22 cellular contexts compared by ENCODE assay signal in genomic region chr6:3328796-3329195, GRCh38.
DNase-seq lines count a peak whose midpoint lies in the region; ATAC-seq and TF ChIP-seq lines count a peak whose summit lies in the region.
"Had no signal": no experiment of that assay in that cellular context is flagged by ENCODE, and none has a peak within 500 bp of the region (broad histone marks: within the 10 kb centered on the region; RNA-seq: fewer than 3 reads in every experiment).

No MANE protein-coding gene starts in this region.

- no peak overlapping the region for H3K4me3 ChIP-seq in body of pancreas
- H3K4me3 ChIP-seq in neuronal stem cell (ENCODE audit: low read length in 2 of 2), result no peak overlapping the region
- no peak overlapping the region for H3K4me3 ChIP-seq in thyroid gland (replicated peaks in 1 of 3)
- H3K4me3 ChIP-seq in breast epithelium, result no peak overlapping the region
- H3K4me3 ChIP-seq: ascending aorta, coronary artery, lower lobe of right lung, SJCRH30, upper lobe of left lung had no signal

- H3K9ac ChIP-seq in neuronal stem cell (ENCODE audit: low read depth, low read length, poor library complexity), result no peak overlapping the region

- peak overlapping the region; percentile 16 for H2AK5ac ChIP-seq in neuronal stem cell (ENCODE audit: low read depth, low read length)

- H2BK12ac ChIP-seq in neuronal stem cell (ENCODE audit: low read length), result no peak overlapping the region

- H2BK15ac ChIP-seq in neuronal stem cell (ENCODE audit: low read length), result no peak overlapping the region

- H3K14ac ChIP-seq in neuronal stem cell (ENCODE audit: low read length), result no peak overlapping the region

- H3K9me3 ChIP-seq in body of pancreas, result no peaks in the 10 kb centered on the region
- H3K9me3 ChIP-seq in neuronal stem cell (replicated peaks in 1 of 2; ENCODE audit: control insufficient read depth in 2 of 2, insufficient read depth in 1 of 2, low read depth in 1 of 2, low read length in 2 of 2), result no peaks in the 10 kb centered on the region
- no peaks in the 10 kb centered on the region for H3K9me3 ChIP-seq in thyroid gland
- H3K9me3 ChIP-seq in breast epithelium, result no peaks in the 10 kb centered on the region
- H3K9me3 ChIP-seq: ascending aorta, lower lobe of right lung, neutrophil, SJCRH30, upper lobe of left lung had no signal

- peak overlapping the region; percentile 61 for H3K18ac ChIP-seq in neuronal stem cell (ENCODE audit: low read length)

- no peak overlapping the region for H2BK120ac ChIP-seq in neuronal stem cell (ENCODE audit: low read depth, low read length)

- peak overlapping the region in 3 of 4 donors; percentile 86 to 95 (median 89) for H3K27ac ChIP-seq in body of pancreas
- H3K27ac ChIP-seq in neuronal stem cell (replicated peaks; ENCODE audit: low read length), result no peak overlapping the region
- H3K27ac ChIP-seq in thyroid gland, result no peak overlapping the region
- H3K27ac ChIP-seq in breast epithelium, result peak overlapping the region in 1 of 2 donors; percentile 60
- H3K27ac ChIP-seq: ascending aorta, coronary artery, lower lobe of right lung, neutrophil, SJCRH30, upper lobe of left lung had no signal

- no peak overlapping the region for H3K23ac ChIP-seq in neuronal stem cell (ENCODE audit: low read depth, low read length, poor library complexity)

- in situ Hi-C loops in GM13976 (cut with MboI; ENCODE audit: low sequenced_read_pairs, unreplicated experiment), result no loop called here

- H3K27me3 ChIP-seq in body of pancreas, result no peaks in the 10 kb centered on the region
- no peaks in the 10 kb centered on the region for H3K27me3 ChIP-seq in neuronal stem cell (ENCODE audit: control insufficient read depth in 3 of 3, insufficient read depth in 3 of 3, low read depth in 1 of 3, low read length in 3 of 3)
- no peaks in the 10 kb centered on the region for H3K27me3 ChIP-seq in thyroid gland
- no peaks in the 10 kb centered on the region for H3K27me3 ChIP-seq in breast epithelium
- H3K27me3 ChIP-seq: ascending aorta, SJCRH30, upper lobe of left lung had no signal

- DNase-seq in body of pancreas (peak in 3 of 4 donors; percentile 46 to 62 (median 59)), head of caudate nucleus (peak in 38 of 42 donors; percentile 39 to 84 (median 62)), neuronal stem cell (ENCODE audit: low spot score) (no peak), thyroid gland (peak; percentile 63 to 78), GM13976 (ENCODE audit: low spot score) (no peak), breast epithelium (ENCODE audit: low spot score in 2 of 2) (no peak)
- DNase-seq: activated CD4-positive, alpha-beta T cell treated with anti-CD3 and anti-CD28 coated beads for 48 hours; CD4-positive, CD25-positive, alpha-beta regulatory T cell; GOT3; hippocampal formation; lower lobe of right lung; NCI-H1105; NCI-H2081; retina; SJCRH30; stimulated activated naive CD8-positive, alpha-beta T cell treated with anti-CD3 and anti-CD28 coated beads, Interleukin-15, amount 100 ng/mL, for 72 hours; upper lobe of left lung had no signal

- ATAC-seq in body of pancreas, result peak; percentile 19
- no peak for ATAC-seq in esophagus mucosa
- ATAC-seq: activated naive CD4-positive, alpha-beta T cell treated with anti-CD3 and anti-CD28 coated beads, Interleukin-2, amount 50 U/mL, for 72 hours; stimulated activated naive CD8-positive, alpha-beta T cell treated with anti-CD3 and anti-CD28 coated beads, Interleukin-15, amount 100 ng/mL, for 72 hours had no signal

- 53 to 60% methylated on average over 10 of the region's 10 CpGs for WGBS in body of pancreas, 2 donors
- WGBS in neuronal stem cell (ENCODE audit: extremely low coverage in 2 of 2, insufficient read length in 2 of 2, insufficient replicate concordance in 1 of 2), 2 donors, result no CpG with 5 or more reads among the region's 10 CpGs
- WGBS in thyroid gland, 2 donors, result 39 to 41% methylated on average over 10 of the region's 10 CpGs

- no peak overlapping the region for H2BK5ac ChIP-seq in neuronal stem cell (ENCODE audit: low read length)

- no peak overlapping the region for H3K4ac ChIP-seq in neuronal stem cell (ENCODE audit: low read length)

- H4K91ac ChIP-seq in neuronal stem cell (ENCODE audit: low read depth, low read length, poor library complexity), result no peak overlapping the region

- H4K8ac ChIP-seq in neuronal stem cell (ENCODE audit: low read depth, low read length), result no peak overlapping the region

- H3K4me1 ChIP-seq in body of pancreas, result peaks cover 76% of the 10 kb centered on the region
- H3K4me1 ChIP-seq in neuronal stem cell (ENCODE audit: control insufficient read depth in 2 of 2, insufficient read depth in 1 of 2, low read depth in 1 of 2, low read length in 2 of 2), result peaks cover 17 to 34% of the 10 kb centered on the region in 2 donors
- H3K4me1 ChIP-seq in thyroid gland, result peaks cover 0 to 13% of the 10 kb centered on the region in 2 donors
- H3K4me1 ChIP-seq in breast epithelium, result peaks cover 0 to 7% of the 10 kb centered on the region in 2 donors
- H3K4me1 ChIP-seq: ascending aorta had no signal

- TF ChIP-seq POLR2A in body of pancreas (IDR thresholded peaks at IDR 0.05), result no peak
- no peak for TF ChIP-seq POLR2A in thyroid gland (IDR thresholded peaks at IDR 0.05)
- no peak for TF ChIP-seq POLR2A in breast epithelium (IDR thresholded peaks at IDR 0.05)

- intact Hi-C loops in body of pancreas (cut with DNase I), result no loop called here
- intact Hi-C loops in head of caudate nucleus (cut with DNase I), result no loop called here
- intact Hi-C loops in thyroid gland (cut with DNase I), result no loop called here
- intact Hi-C loops in breast epithelium (cut with DNase I; ENCODE audit: low total_unique reads), result no loop called here

- H2AFZ ChIP-seq in neuronal stem cell (ENCODE audit: low read length), result no peak overlapping the region

- TF ChIP-seq CTCF in body of pancreas (IDR thresholded peaks at IDR 0.05) (no peak), thyroid gland (IDR thresholded peaks at IDR 0.05) (no peak), GM13976 (IDR thresholded peaks at IDR 0.05; ENCODE audit: borderline replicate concordance, control extremely low read depth, extremely low read depth, insufficient read depth, missing control alignments) (no peak), breast epithelium (IDR thresholded peaks at IDR 0.05) (no peak)

- no peak overlapping the region for H3K4me2 ChIP-seq in neuronal stem cell (ENCODE audit: insufficient read depth, low read length, poor library complexity, severe bottlenecking)

- H3K36me3 ChIP-seq in body of pancreas (replicated peaks in 1 of 2; ENCODE audit: insufficient read depth in 1 of 2, low read depth in 2 of 2) (no peaks in the 10 kb centered on the region), neuronal stem cell (replicated peaks in 1 of 2; ENCODE audit: control insufficient read depth in 2 of 2, insufficient read depth in 2 of 2, low read length in 2 of 2) (no peaks in the 10 kb centered on the region), thyroid gland (no peaks in the 10 kb centered on the region), breast epithelium (no peaks in the 10 kb centered on the region)
- H3K36me3 ChIP-seq: ascending aorta, lower lobe of right lung, neutrophil, SJCRH30, upper lobe of left lung had no signal

- no peaks in the 10 kb centered on the region for H3K79me1 ChIP-seq in neuronal stem cell (ENCODE audit: low read depth, low read length)

Comparison
In these comparisons a context has a peak if more than half of its experiments do, and no peak if none do; other contexts are left out.
1. DNase-seq: peak in body of pancreas (3 of 4), head of caudate nucleus (38 of 42) and thyroid gland (2 of 2); none in neuronal stem cell (single experiment), GM13976 (single experiment) and breast epithelium (0 of 2).
2. H3K27ac ChIP-seq: peak in body of pancreas (3 of 4); none in neuronal stem cell (single experiment) and thyroid gland (0 of 3).